In genomic region chr2:177265834-177266817, GRCh38 we compare ENCODE assay signal across 8 cellular contexts. TPM values are rescaled to one million over a fixed set of nuclear protein-coding genes. Genes with fewer than 3 reads are reported as not detected.
A peak's percentile ranks its signal among the peaks of the same experiment; 100 is the strongest.
DNase-seq lines count a peak whose midpoint lies in the region; ATAC-seq and TF ChIP-seq lines count a peak whose summit lies in the region.

No MANE protein-coding gene starts in this region.

- TF ChIP-seq CTCF in PC-3 (conservative IDR thresholded peaks at IDR 0.05; ENCODE audit: low read depth, low read length) (no peak), coronary artery (IDR thresholded peaks at IDR 0.05) (no peak)

- peak overlapping the region; percentile 99 for H3K9ac ChIP-seq in PC-3 (ENCODE audit: low read length)

- no peak for ATAC-seq in activated T-cell treated with anti-CD3 and anti-CD28 coated beads, Interleukin-2, amount 50 U/mL, for 4 hours
- ATAC-seq in PC-3 (no peak), GM18519 (IDR thresholded peaks at IDR 0.05; ENCODE audit: low FRiP score, unreplicated experiment) (no peak), GM18520 (IDR thresholded peaks at IDR 0.05; ENCODE audit: unreplicated experiment) (no peak)
- ATAC-seq in naive thymus-derived CD8-positive, alpha-beta T cell = no peak

- H3K36me3 Mint-ChIP-seq in activated T-cell treated with anti-CD3 and anti-CD28 coated beads, Interleukin-2, amount 50 U/mL, for 4 hours (ENCODE audit: insufficient read depth) = peaks cover 10% of the 10 kb centered on the region
- no peaks in the 10 kb centered on the region for H3K36me3 Mint-ChIP-seq in naive thymus-derived CD8-positive, alpha-beta T cell

- no TSS peak for BruUV-seq in PC-3 (replicated peaks; lab: Mats Ljungman, UMichigan)

- no peaks in the 10 kb centered on the region for H3K27me3 Mint-ChIP-seq in activated T-cell treated with anti-CD3 and anti-CD28 coated beads, Interleukin-2, amount 50 U/mL, for 4 hours (ENCODE audit: low read depth)
- no peaks in the 10 kb centered on the region for H3K27me3 Mint-ChIP-seq in naive thymus-derived CD8-positive, alpha-beta T cell

- no peaks in the 10 kb centered on the region for H3K9me2 ChIP-seq in PC-3 (replicated peaks; ENCODE audit: low read length)

- no peaks in the 10 kb centered on the region for H3K36me3 ChIP-seq in PC-3 (ENCODE audit: low read depth, low read length)

- peak overlapping the region; percentile 81 for H3K4me3 ChIP-seq in PC-3 (ENCODE audit: low read length)
- H3K4me3 ChIP-seq in coronary artery = peak overlapping the region; percentile 98

- intact Hi-C loops in PC-3 (cut with micrococcal nuclease) = loop anchor here (1.0 to 5.0 kb wide), 2 partner anchors 67 to 151 kb away; no protein-coding TSS in a partner anchor

- DNase-seq in activated T-cell treated with anti-CD3 and anti-CD28 coated beads, Interleukin-2, amount 50 U/mL, for 4 hours = no peak
- no peak for DNase-seq in activated T-cell treated with anti-CD3 and anti-CD28 coated beads, Interleukin-2, amount 50 U/mL, for 1 hour
- DNase-seq in PC-3 (no peak), coronary artery (ENCODE audit: low spot score) (no peak), NCI-H1694 (lab: John Stamatoyannopoulos, UW) (no peak)
- peak in 2 of 10 donors; percentile 47 to 50 for DNase-seq in naive thymus-derived CD8-positive, alpha-beta T cell

- POLR2A ChIA-PET in PC-3 (lab: Charles Lee; ENCODE audit: unreplicated experiment) = no interaction called here
- POLR2A ChIA-PET in naive thymus-derived CD8-positive, alpha-beta T cell (lab: Charles Lee) = interaction anchor here (0.9 to 5.5 kb wide), 18 partner anchors 7 to 126 kb away, joined by 3 to 213 read pairs (median 32); partner anchors contain the start of genes AGPS and HNRNPA3

- H3K9me3 Mint-ChIP-seq in activated T-cell treated with anti-CD3 and anti-CD28 coated beads, Interleukin-2, amount 50 U/mL, for 4 hours = no peaks in the 10 kb centered on the region
- H3K9me3 Mint-ChIP-seq in naive thymus-derived CD8-positive, alpha-beta T cell = no peaks in the 10 kb centered on the region

- H3K4me2 ChIP-seq in PC-3 (ENCODE audit: low read length) = peak overlapping the region; percentile 87

- CTCF ChIA-PET in PC-3 (lab: Charles Lee) = no interaction called here

- peaks cover 40% of the 10 kb centered on the region for H3K4me1 Mint-ChIP-seq in activated T-cell treated with anti-CD3 and anti-CD28 coated beads, Interleukin-2, amount 50 U/mL, for 4 hours (ENCODE audit: low read depth)
- H3K4me1 Mint-ChIP-seq in naive thymus-derived CD8-positive, alpha-beta T cell = peaks cover 11 to 37% (median 34%) of the 10 kb centered on the region in 4 donors

- H3K27me3 ChIP-seq in PC-3 (ENCODE audit: low read length) = no peaks in the 10 kb centered on the region

- peak overlapping the region; percentile 97 to 100 (median 100) for H3K27ac Mint-ChIP-seq in naive thymus-derived CD8-positive, alpha-beta T cell

- H3K4me3 Mint-ChIP-seq in activated T-cell treated with anti-CD3 and anti-CD28 coated beads, Interleukin-2, amount 50 U/mL, for 4 hours = peak overlapping the region; percentile 88
- H3K4me3 Mint-ChIP-seq in naive thymus-derived CD8-positive, alpha-beta T cell = peak overlapping the region; percentile 93 to 98 (median 96)

- H3K9me3 ChIP-seq in PC-3 (ENCODE audit: low read length) = no peaks in the 10 kb centered on the region

- peaks cover 38% of the 10 kb centered on the region for H3K79me2 ChIP-seq in PC-3 (ENCODE audit: low read length)

- peaks cover 27% of the 10 kb centered on the region for H3K4me1 ChIP-seq in PC-3 (ENCODE audit: insufficient read depth, low read length)

- H4K20me1 ChIP-seq in PC-3 (ENCODE audit: low read length) = peaks cover 21% of the 10 kb centered on the region

- peak overlapping the region; percentile 88; the same call in 1 of the 2 replicates for H2AFZ ChIP-seq in PC-3 (ENCODE audit: low read length)

- H3F3A ChIP-seq in PC-3 (ENCODE audit: low read length, unreplicated experiment) = no peaks in the 10 kb centered on the region

- no peak overlapping the region for H3K27ac ChIP-seq in PC-3 (ENCODE audit: low read length)
- peak overlapping the region; percentile 100 for H3K27ac ChIP-seq in coronary artery

RNA-seq across cellular contexts. Expression of gene NFE2L2, which starts 1.6 kb away (rescaled TPM):
- total RNA-seq in activated T-cell treated with anti-CD3 and anti-CD28 coated beads, Interleukin-2, amount 50 U/mL, for 4 hours = 10 to 100 TPM; 58.5 to 62.4 (median 60.5) TPM
- 17.3 and 24.2 TPM in 2 replicates for total RNA-seq in PC-3 (2014; rRNA removed)
- 10 to 100 TPM; 93.6 to 96.9 TPM for total RNA-seq in naive thymus-derived CD8-positive, alpha-beta T cell
- 10 to 100 TPM; 48.2 to 57.8 (median 56.0) TPM for polyA plus RNA-seq in naive thymus-derived CD8-positive, alpha-beta T cell

RNA-seq across cellular contexts. Expression of gene HNRNPA3, which starts 53.5 kb away (rescaled TPM):
- total RNA-seq in activated T-cell treated with anti-CD3 and anti-CD28 coated beads, Interleukin-2, amount 50 U/mL, for 4 hours = 100 to 1,000 TPM; 292 to 332 (median 316) TPM
- total RNA-seq in PC-3 (2014; rRNA removed) = 50.3 and 90.2 TPM in 2 replicates
- 100 to 1,000 TPM; 156 to 158 TPM for total RNA-seq in naive thymus-derived CD8-positive, alpha-beta T cell
- polyA plus RNA-seq in naive thymus-derived CD8-positive, alpha-beta T cell = 10 to 100 TPM; 47.6 to 56.6 (median 52.1) TPM
